ENCODE assay signal across 17 cellular contexts in genomic region chr9:114061292-114061691, GRCh38. TPM values are rescaled to one million over a fixed set of nuclear protein-coding genes. Genes with fewer than 3 reads are reported as not detected.
DNase-seq lines count a peak whose midpoint lies in the region; ATAC-seq and TF ChIP-seq lines count a peak whose summit lies in the region.
"Had no signal": no experiment of that assay in that cellular context is flagged by ENCODE, and none has a peak within 500 bp of the region (broad histone marks: within the 10 kb centered on the region; RNA-seq: fewer than 3 reads in every experiment).

No MANE protein-coding gene starts in this region.

- H3K9me2 ChIP-seq in hepatocyte (replicated peaks; ENCODE audit: insufficient read depth): no peaks in the 10 kb centered on the region

- 93 to 98% methylated on average over 11 to 12 of the region's 12 CpGs for WGBS in endodermal cell (ENCODE audit: insufficient coverage in 1 of 2, insufficient read length in 1 of 2), 2 experiments
- 98% methylated on average over 12 of the region's 12 CpGs for WGBS in hepatocyte (ENCODE audit: low lambda C conversion rate, missing lambda C conversion rate)

- H3K4me3 Mint-ChIP-seq in endodermal cell: no peak overlapping the region
- H3K4me3 Mint-ChIP-seq: H9 had no signal

- no peak overlapping the region for H3K4me2 ChIP-seq in osteoblast (ENCODE audit: insufficient read depth, low read length)
- no peak overlapping the region for H3K4me2 ChIP-seq in hepatocyte

- no peaks in the 10 kb centered on the region for H3K9me3 Mint-ChIP-seq in endodermal cell
- H3K9me3 Mint-ChIP-seq: H9 had no signal

- H3K36me3 ChIP-seq in endodermal cell (ENCODE audit: control insufficient read depth, insufficient read depth, low read length): no peaks in the 10 kb centered on the region
- H3K36me3 ChIP-seq in osteoblast (ENCODE audit: insufficient read depth, low read length): no peaks in the 10 kb centered on the region
- no peaks in the 10 kb centered on the region for H3K36me3 ChIP-seq in vagina
- no peaks in the 10 kb centered on the region for H3K36me3 ChIP-seq in hepatocyte (replicated peaks; ENCODE audit: insufficient read depth, low read depth)

- no peaks in the 10 kb centered on the region for H3K36me3 Mint-ChIP-seq in endodermal cell (ENCODE audit: low read depth)
- H3K36me3 Mint-ChIP-seq: CD4-positive, alpha-beta memory T cell had no signal

- no peak overlapping the region for H3K27ac Mint-ChIP-seq in endodermal cell
- H3K27ac Mint-ChIP-seq: CD4-positive, alpha-beta memory T cell had no signal

- no peak for TF ChIP-seq CTCF in endodermal cell (conservative IDR thresholded peaks at IDR 0.05)
- no peak for TF ChIP-seq CTCF in osteoblast (IDR thresholded peaks at IDR 0.05; ENCODE audit: extremely low read depth, low read depth, low read length)
- TF ChIP-seq CTCF in vagina (IDR thresholded peaks at IDR 0.05): no peak
- no peak for TF ChIP-seq CTCF in hepatocyte (IDR thresholded peaks at IDR 0.05; ENCODE audit: poor library complexity)

- H4K20me1 ChIP-seq in osteoblast (ENCODE audit: insufficient read depth, low read length) (no peaks in the 10 kb centered on the region), hepatocyte (ENCODE audit: insufficient read depth, poor library complexity, severe bottlenecking) (no peaks in the 10 kb centered on the region)

- H3K27ac ChIP-seq in endodermal cell (ENCODE audit: low read depth, low read length) (no peak overlapping the region), osteoblast (ENCODE audit: low read depth, low read length) (no peak overlapping the region), vagina (no peak overlapping the region), hepatocyte (no peak overlapping the region)
- H3K27ac ChIP-seq: C4-2B had no signal

- H3K79me2 ChIP-seq in osteoblast (ENCODE audit: insufficient read depth, low read length): no peaks in the 10 kb centered on the region
- H3K79me2 ChIP-seq in hepatocyte: no peaks in the 10 kb centered on the region

- no peak overlapping the region for H2AFZ ChIP-seq in osteoblast (ENCODE audit: low read length)
- H2AFZ ChIP-seq in hepatocyte: no peak overlapping the region

- H3K9ac ChIP-seq in endodermal cell (ENCODE audit: extremely low read depth, low read length, poor library complexity, severe bottlenecking): no peak overlapping the region

- H3K4me3 ChIP-seq in endodermal cell (ENCODE audit: low read length): no peak overlapping the region
- H3K4me3 ChIP-seq in osteoblast (ENCODE audit: insufficient read depth, low read length): no peak overlapping the region
- H3K4me3 ChIP-seq in vagina: no peak overlapping the region
- no peak overlapping the region for H3K4me3 ChIP-seq in hepatocyte

- no peak for ATAC-seq in Right ventricle myocardium superior (ENCODE audit: poor library complexity)
- ATAC-seq in HG03280 (IDR thresholded peaks at IDR 0.05; ENCODE audit: unreplicated experiment): no peak

- H3K4me1 ChIP-seq in endodermal cell (ENCODE audit: control insufficient read depth, insufficient read depth, low read length) (peaks cover 2% of the 10 kb centered on the region), osteoblast (ENCODE audit: insufficient read depth, low read length) (peaks cover 6% of the 10 kb centered on the region), vagina (no peaks in the 10 kb centered on the region), hepatocyte (ENCODE audit: insufficient read depth) (peaks cover 7% of the 10 kb centered on the region)

- intact Hi-C loops in cardiac septum (cut with DNase I): no loop called here
- intact Hi-C loops in Right ventricle myocardium superior (cut with DNase I): no loop called here
- intact Hi-C loops in vagina (cut with DNase I): no loop called here

- no peak for TF ChIP-seq POLR2A in vagina (IDR thresholded peaks at IDR 0.05)

- H3K4me1 Mint-ChIP-seq in endodermal cell: peaks cover 18% of the 10 kb centered on the region
- H3K4me1 Mint-ChIP-seq: CD4-positive, alpha-beta memory T cell had no signal

- peak; percentile 36 for DNase-seq in cardiac septum (ENCODE audit: low spot score)
- no peak for DNase-seq in Right ventricle myocardium superior
- DNase-seq in endodermal cell: peak; percentile 38
- DNase-seq in osteoblast (ENCODE audit: insufficient read length, low spot score, missing footprints): peak; percentile 6
- peak; percentile 60 to 77 for DNase-seq in vagina (ENCODE audit: extremely low spot score in 2 of 2)
- no peak for DNase-seq in hepatocyte (ENCODE audit: low spot score)
- DNase-seq in hippocampal formation (lab: John Stamatoyannopoulos, UW): no peak
- DNase-seq: 8988T; AML-193; CD4-positive, alpha-beta memory T cell; DMS153; DMS79 treated with DMSO at 0.1 percent for 48 hours; EL; GOT3 had no signal

- H3K27me3 Mint-ChIP-seq in endodermal cell (ENCODE audit: insufficient read depth): peaks cover 4% of the 10 kb centered on the region

- no peaks in the 10 kb centered on the region for H3K27me3 ChIP-seq in endodermal cell (ENCODE audit: control insufficient read depth, insufficient read depth, low read length, poor library complexity, severe bottlenecking)
- H3K27me3 ChIP-seq in osteoblast (ENCODE audit: insufficient read depth, low read length): peaks cover 18% of the 10 kb centered on the region
- H3K27me3 ChIP-seq in vagina: no peaks in the 10 kb centered on the region
- no peaks in the 10 kb centered on the region for H3K27me3 ChIP-seq in hepatocyte

- H3K9me3 ChIP-seq in endodermal cell (ENCODE audit: control insufficient read depth, low read length): no peaks in the 10 kb centered on the region
- H3K9me3 ChIP-seq in osteoblast (ENCODE audit: low read depth, low read length): no peaks in the 10 kb centered on the region
- no peaks in the 10 kb centered on the region for H3K9me3 ChIP-seq in vagina
- no peaks in the 10 kb centered on the region for H3K9me3 ChIP-seq in hepatocyte (ENCODE audit: low read depth)

RNA-seq across cellular contexts. Expression of gene AMBP, which starts 16.8 kb away (rescaled TPM):
- total RNA-seq in cardiac septum (not detected), Right ventricle myocardium superior (0.51 TPM), endodermal cell (1 to 10 TPM in 1 of 2 donors, under 1 TPM in 1; 0.68 to 2.9 TPM), osteoblast (not detected in 2 replicates), vagina (not detected), hepatocyte (713 and 736 TPM in 2 replicates)
- polyA plus RNA-seq in endodermal cell (2013, experiment 1 of 2): 0.32 TPM
- polyA plus RNA-seq in endodermal cell (2013, experiment 2 of 2): 0.58 TPM
- 664 and 833 TPM in 2 replicates for polyA plus RNA-seq in hepatocyte
- total RNA-seq: CD4-positive, alpha-beta memory T cell had no signal
- polyA plus RNA-seq: CD4-positive, alpha-beta memory T cell had no signal

RNA-seq across cellular contexts. Expression of gene KIF12, which starts 37.8 kb away (rescaled TPM):
- total RNA-seq in cardiac septum (not detected), Right ventricle myocardium superior (not detected), endodermal cell (10 to 100 TPM; 11.4 to 16.3 TPM), osteoblast (not detected in 2 replicates), vagina (not detected), hepatocyte (31.9 and 39.9 TPM in 2 replicates)
- 3.3 TPM for polyA plus RNA-seq in endodermal cell (2013, experiment 1 of 2)
- polyA plus RNA-seq in endodermal cell (2013, experiment 2 of 2): 4.1 TPM
- 96.5 and 97.3 TPM in 2 replicates for polyA plus RNA-seq in hepatocyte
- total RNA-seq: CD4-positive, alpha-beta memory T cell had no signal
- polyA plus RNA-seq: CD4-positive, alpha-beta memory T cell had no signal

Comparison
In these comparisons a context has a peak if more than half of its experiments do, and no peak if none do; other contexts are left out.
1. DNase-seq: peak in cardiac septum (single experiment), endodermal cell (single experiment), osteoblast (single experiment) and vagina (2 of 2); none in Right ventricle myocardium superior (single experiment), hepatocyte (single experiment) and hippocampal formation (0 of 2).
2. RNA of gene AMBP, which starts 16.8 kb away (total RNA-seq): 713 to 736 TPM in hepatocyte; 0.68 to 2.9 TPM in endodermal cell, 0.51 TPM in Right ventricle myocardium superior (single experiment), not detected in cardiac septum (single experiment), not detected in osteoblast and not detected in vagina (single experiment); every median in the first group is over 100 times any median in the second.